In the genomic region with DNA sequence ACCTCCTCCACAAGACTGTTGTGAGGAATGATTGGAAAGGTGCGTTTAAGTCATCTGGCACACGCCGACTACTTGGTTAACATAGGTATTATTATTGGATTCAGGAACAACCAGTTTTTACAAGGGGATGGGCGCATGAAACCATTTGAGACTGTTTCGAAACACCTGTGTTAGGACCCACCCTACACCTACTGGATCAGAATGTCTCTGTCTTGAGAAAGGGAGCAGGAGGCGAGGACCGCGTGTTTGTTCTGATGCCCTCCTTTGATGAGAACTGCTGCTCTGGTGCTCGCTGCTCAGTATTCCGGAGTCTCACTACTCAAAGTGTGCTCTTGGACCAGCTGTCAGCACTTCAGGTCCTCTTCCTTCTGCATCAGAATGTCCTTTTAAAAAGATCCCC, we compare ENCODE assay signal across 17 cellular contexts. TPM values are rescaled to one million over a fixed set of nuclear protein-coding genes. Genes with fewer than 3 reads are reported as not detected.
DNase-seq lines count a peak whose midpoint lies in the region; TF ChIP-seq lines count a peak whose summit lies in the region.
"Had no signal": no experiment of that assay in that cellular context is flagged by ENCODE, and none has a peak within 500 bp of the region (broad histone marks: within the 10 kb centered on the region; RNA-seq: fewer than 3 reads in every experiment).

No MANE protein-coding gene starts in this region.

- H2AFZ ChIP-seq in osteoblast (ENCODE audit: low read length): no peak overlapping the region

- H3K9me3 ChIP-seq in WERI-Rb-1 (ENCODE audit: severe bottlenecking) (no peaks in the 10 kb centered on the region), esophagus squamous epithelium (no peaks in the 10 kb centered on the region), osteoblast (ENCODE audit: low read depth, low read length) (no peaks in the 10 kb centered on the region), testis (no peaks in the 10 kb centered on the region)

- H3K4me1 Mint-ChIP-seq in T-helper 2 cell treated with Interferon-gamma antibody and Interleukin-4, amounts not matched to agents 5 μg/mL and 100 μg/mL, for 36 hours (ENCODE audit: low read depth): peaks cover 68% of the 10 kb centered on the region

- H3K27me3 ChIP-seq in WERI-Rb-1 (ENCODE audit: insufficient read depth, low read depth, severe bottlenecking): no peaks in the 10 kb centered on the region
- no peaks in the 10 kb centered on the region for H3K27me3 ChIP-seq in esophagus squamous epithelium
- H3K27me3 ChIP-seq in osteoblast (ENCODE audit: insufficient read depth, low read length): no peaks in the 10 kb centered on the region
- no peaks in the 10 kb centered on the region for H3K27me3 ChIP-seq in testis

- H3K4me3 Mint-ChIP-seq in T-helper 2 cell treated with Interferon-gamma antibody and Interleukin-4, amounts not matched to agents 5 μg/mL and 100 μg/mL, for 36 hours: no peak overlapping the region
- H3K4me3 Mint-ChIP-seq: activated T-cell treated with anti-CD3 and anti-CD28 coated beads, Interleukin-2, amount 50 U/mL, for 4 hours; dendritic cell treated with granulocyte-macrophage colony-stimulating factor and Interleukin-4, amounts not matched to agents 40 ng/mL and 50 ng/mL, for 4 days; immature natural killer cell had no signal

- H3K4me1 ChIP-seq in esophagus squamous epithelium (peaks cover 61 to 98% (median 87%) of the 10 kb centered on the region in 3 donors), osteoblast (ENCODE audit: insufficient read depth, low read length) (peaks cover 31% of the 10 kb centered on the region), testis (peaks cover 63% of the 10 kb centered on the region)

- peaks cover 35% of the 10 kb centered on the region for H3K36me3 Mint-ChIP-seq in T-helper 2 cell treated with Interferon-gamma antibody and Interleukin-4, amounts not matched to agents 5 μg/mL and 100 μg/mL, for 36 hours (ENCODE audit: low read depth)

- peaks cover 66% of the 10 kb centered on the region for H3K79me2 ChIP-seq in osteoblast (ENCODE audit: insufficient read depth, low read length)

- WGBS in esophagus squamous epithelium, 2 donors: 36 to 75% methylated on average over 9 to 10 of the region's 10 CpGs
- WGBS in testis, 2 donors: 59 to 79% methylated on average over 10 of the region's 10 CpGs

- no peak overlapping the region for H3K27ac Mint-ChIP-seq in T-helper 2 cell treated with Interferon-gamma antibody and Interleukin-4, amounts not matched to agents 5 μg/mL and 100 μg/mL, for 36 hours
- H3K27ac Mint-ChIP-seq: immature natural killer cell had no signal

- TF ChIP-seq CTCF in WERI-Rb-1 (IDR thresholded peaks at IDR 0.05; ENCODE audit: low read depth, low read length) (no peak), esophagus squamous epithelium (IDR thresholded peaks at IDR 0.05) (no peak), osteoblast (IDR thresholded peaks at IDR 0.05; ENCODE audit: extremely low read depth, low read depth, low read length) (no peak), testis (IDR thresholded peaks at IDR 0.05) (no peak)

- TF ChIP-seq POLR2A in esophagus squamous epithelium (IDR thresholded peaks at IDR 0.05) (no peak), testis (IDR thresholded peaks at IDR 0.05) (no peak)

- no peaks in the 10 kb centered on the region for H3K9me3 Mint-ChIP-seq in T-helper 2 cell treated with Interferon-gamma antibody and Interleukin-4, amounts not matched to agents 5 μg/mL and 100 μg/mL, for 36 hours
- H3K9me3 Mint-ChIP-seq: activated T-cell treated with anti-CD3 and anti-CD28 coated beads, Interleukin-2, amount 50 U/mL, for 4 hours; dendritic cell treated with granulocyte-macrophage colony-stimulating factor and Interleukin-4, amounts not matched to agents 40 ng/mL and 50 ng/mL, for 4 days had no signal

- H3K36me3 ChIP-seq in WERI-Rb-1: peaks cover 9% of the 10 kb centered on the region
- peaks cover 3 to 20% (median 4%) of the 10 kb centered on the region in 3 donors for H3K36me3 ChIP-seq in esophagus squamous epithelium
- peaks cover 12% of the 10 kb centered on the region for H3K36me3 ChIP-seq in osteoblast (ENCODE audit: insufficient read depth, low read length)
- no peaks in the 10 kb centered on the region for H3K36me3 ChIP-seq in testis (ENCODE audit: low read depth, missing control alignments)

- no peak overlapping the region for H3K4me2 ChIP-seq in osteoblast (ENCODE audit: insufficient read depth, low read length)

- peaks cover 3% of the 10 kb centered on the region for H4K20me1 ChIP-seq in osteoblast (ENCODE audit: insufficient read depth, low read length)

- H3K27ac ChIP-seq in WERI-Rb-1 (peak overlapping the region; percentile 82), esophagus squamous epithelium (peak overlapping the region; percentile 87 to 94 (median 92)), osteoblast (ENCODE audit: low read depth, low read length) (no peak overlapping the region), testis (peak overlapping the region; percentile 78 to 81)

- H3K4me3 ChIP-seq in WERI-Rb-1 (ENCODE audit: low read depth, low read length): no peak overlapping the region
- peak overlapping the region in 1 of 4 donors; percentile 21 for H3K4me3 ChIP-seq in esophagus squamous epithelium
- no peak overlapping the region for H3K4me3 ChIP-seq in osteoblast (ENCODE audit: insufficient read depth, low read length)
- H3K4me3 ChIP-seq in testis: no peak overlapping the region

- H3K27me3 Mint-ChIP-seq in T-helper 2 cell treated with Interferon-gamma antibody and Interleukin-4, amounts not matched to agents 5 μg/mL and 100 μg/mL, for 36 hours (ENCODE audit: low read depth): no peaks in the 10 kb centered on the region
- H3K27me3 Mint-ChIP-seq: dendritic cell treated with granulocyte-macrophage colony-stimulating factor and Interleukin-4, amounts not matched to agents 40 ng/mL and 50 ng/mL, for 4 days had no signal

- intact Hi-C loops in esophagus squamous epithelium (cut with DNase I): no loop called here
- intact Hi-C loops in testis (cut with DNase I; ENCODE audit: low total_unique reads): no loop called here

- DNase-seq in WERI-Rb-1 (no peak), esophagus squamous epithelium (lab: John Stamatoyannopoulos, UW) (no peak), osteoblast (ENCODE audit: insufficient read length, low spot score, missing footprints) (peak; percentile 69), testis (no peak), SK-N-DZ (ENCODE audit: low spot score) (no peak), NCI-H1930 (lab: John Stamatoyannopoulos, UW) (no peak), middle frontal gyrus (ENCODE audit: extremely low spot score, low spot score) (no peak)
- no peak for DNase-seq in T-helper 2 cell treated with Interferon-gamma antibody and Interleukin-4, amounts not matched to agents 5 μg/mL and 100 μg/mL, for 36 hours (ENCODE audit: low spot score)
- DNase-seq: activated CD4-positive, alpha-beta T cell treated with anti-CD3 and anti-CD28 coated beads for 48 hours; activated T-cell treated with anti-CD3 and anti-CD28 coated beads, Interleukin-2, amount 50 U/mL, for 4 hours; AML-193; DMS79; immature natural killer cell; NCI-H748 treated with DMSO at 0.1 percent for 48 hours; RPMI8226; T-helper 2 cell had no signal

RNA-seq across cellular contexts. Expression of gene H6PD, which starts 7.3 kb away (rescaled TPM):
- total RNA-seq in esophagus squamous epithelium (10 to 100 TPM; 10.6 to 35.5 (median 18.7) TPM), osteoblast (45.1 and 51.4 TPM in 2 replicates), testis (10 to 100 TPM; 55.0 to 67.8 TPM)
- polyA plus RNA-seq in testis (ENCODE audit: insufficient read depth, low read depth, low replicate concordance): 23.8 TPM
- polyA plus RNA-seq in SK-N-DZ (2014; cell fraction: cytosol; rRNA removed): 1.6 and 1.9 TPM in 2 replicates
- 1.6 and 2.0 TPM in 2 replicates for polyA plus RNA-seq in SK-N-DZ (2014; cell fraction: nucleus; rRNA removed)

RNA-seq across cellular contexts. Expression of gene SPSB1, which starts 50.8 kb away (rescaled TPM):
- total RNA-seq in esophagus squamous epithelium (10 to 100 TPM; 15.2 to 35.5 (median 25.2) TPM), osteoblast (14.7 and 23.2 TPM in 2 replicates), testis (10 to 100 TPM; 30.0 to 37.9 TPM)
- polyA plus RNA-seq in testis (ENCODE audit: insufficient read depth, low read depth, low replicate concordance): 19.8 TPM
- 1.3 and 1.8 TPM in 2 replicates for polyA plus RNA-seq in SK-N-DZ (2014; cell fraction: cytosol; rRNA removed)
- 0.81 and 1.3 TPM in 2 replicates for polyA plus RNA-seq in SK-N-DZ (2014; cell fraction: nucleus; rRNA removed)
